ENCODE assay signal across 13 cellular contexts in genomic region chr2:101771226-101771906, GRCh38.
DNase-seq lines count a peak whose midpoint lies in the region; ATAC-seq, FAIRE-seq and TF ChIP-seq lines count a peak whose summit lies in the region.
"Had no signal": no experiment of that assay in that cellular context is flagged by ENCODE, and none has a peak within 500 bp of the region (broad histone marks: within the 10 kb centered on the region; RNA-seq: fewer than 3 reads in every experiment).

No MANE protein-coding gene starts in this region.

- peaks cover 91% of the 10 kb centered on the region for H4K20me1 ChIP-seq in astrocyte (ENCODE audit: insufficient read depth, low read length)
- peaks cover 59% of the 10 kb centered on the region for H4K20me1 ChIP-seq in HepG2 (ENCODE audit: insufficient read depth, low read length)
- H4K20me1 ChIP-seq in smooth muscle cell (ENCODE audit: low read depth): peaks cover 100% of the 10 kb centered on the region

- H3K4me1 ChIP-seq in astrocyte (ENCODE audit: insufficient read depth, low read length) (peaks cover 47% of the 10 kb centered on the region), HepG2 (ENCODE audit: insufficient read depth, low read length) (peaks cover 100% of the 10 kb centered on the region), smooth muscle cell (ENCODE audit: low read depth) (peaks cover 47% of the 10 kb centered on the region)

- H3K36me3 ChIP-seq in astrocyte (ENCODE audit: insufficient read depth, low read length): no peaks in the 10 kb centered on the region
- peaks cover 0 to 1% of the 10 kb centered on the region in 2 experiments; a peak in 1 of 5 replicates for H3K36me3 ChIP-seq in HepG2 (replicated peaks in 1 of 2; ENCODE audit: control insufficient read depth in 1 of 2, insufficient read depth in 2 of 2, low read length in 2 of 2)
- H3K36me3 ChIP-seq in smooth muscle cell (ENCODE audit: low read depth): no peaks in the 10 kb centered on the region
- H3K36me3 ChIP-seq: tibial nerve had no signal

- intact Hi-C loops in HepG2 (cut with micrococcal nuclease; ENCODE audit: unreplicated experiment): no loop called here

- FAIRE-seq in astrocyte (lab: Jason Lieb, UNC): no peak
- FAIRE-seq in HepG2 (lab: Jason Lieb, UNC): no peak

- no peak overlapping the region for H2AFZ ChIP-seq in astrocyte (ENCODE audit: low read depth, low read length)
- H2AFZ ChIP-seq in HepG2 (ENCODE audit: low read length): no peak overlapping the region
- no peak overlapping the region for H2AFZ ChIP-seq in smooth muscle cell (ENCODE audit: low read depth)

- H3K4me3 ChIP-seq in astrocyte (ENCODE audit: insufficient read depth, low read depth, low read length): no peak overlapping the region
- H3K4me3 ChIP-seq in HepG2 (replicated peaks in 1 of 3; ENCODE audit: insufficient read depth in 1 of 3, low read depth in 2 of 3, low read length in 3 of 3): peak overlapping the region in 1 of 3 experiments; percentile 38; a peak in 2 of 6 replicates
- H3K4me3 ChIP-seq in smooth muscle cell: no peak overlapping the region
- H3K4me3 ChIP-seq: tibial nerve had no signal

- no peak for TF ChIP-seq EP300 in HepG2 (IDR thresholded peaks at IDR 0.05; ENCODE audit: low read depth in 2 of 2, low read length in 2 of 2)
- TF ChIP-seq EP300 in HepG2 (CRISPR knock-in tag; IDR thresholded peaks at IDR 0.05; ENCODE audit: borderline replicate concordance): no peak

- no peaks in the 10 kb centered on the region for H3K9me3 Mint-ChIP-seq in activated naive CD8-positive, alpha-beta T cell (ENCODE audit: low read depth)
- H3K9me3 Mint-ChIP-seq in activated naive CD8-positive, alpha-beta T cell treated with anti-CD3 and anti-CD28 coated beads for 36 hours: no peaks in the 10 kb centered on the region
- no peaks in the 10 kb centered on the region for H3K9me3 Mint-ChIP-seq in astrocyte (ENCODE audit: unreplicated experiment)

- no peak for TF ChIP-seq RAD21 in HepG2 (CRISPR knock-in tag; IDR thresholded peaks at IDR 0.05)

- peaks cover 4% of the 10 kb centered on the region for H3K36me3 Mint-ChIP-seq in activated naive CD8-positive, alpha-beta T cell
- H3K36me3 Mint-ChIP-seq in activated naive CD8-positive, alpha-beta T cell treated with anti-CD3 and anti-CD28 coated beads for 36 hours: peaks cover 9% of the 10 kb centered on the region
- H3K36me3 Mint-ChIP-seq in astrocyte (ENCODE audit: low read depth, unreplicated experiment): no peaks in the 10 kb centered on the region

- in situ Hi-C loops in HepG2 (cut with HindIII; ENCODE audit: extremely low pct_ligation_motif_present, low pct_unique_long_range_greater_than_20kb): no loop called here

- DNase-seq in activated naive CD8-positive, alpha-beta T cell treated with anti-CD3 and anti-CD28 coated beads for 36 hours: no peak
- DNase-seq in astrocyte (ENCODE audit: low read depth) (no peak), HepG2 (ENCODE audit: low spot score) (no peak), smooth muscle cell (lab: John Stamatoyannopoulos, UW; ENCODE audit: unreplicated experiment) (no peak), SHP77 (lab: John Stamatoyannopoulos, UW) (no peak), SW480 (ENCODE audit: low spot score) (no peak), AG08395 (ENCODE audit: low spot score) (no peak)
- DNase-seq: effector CD8-positive, alpha-beta T cell had no signal

- H3K27ac ChIP-seq in astrocyte (ENCODE audit: low read depth, low read length) (no peak overlapping the region), HepG2 (ENCODE audit: extremely low read length, insufficient read depth, low read length) (peak overlapping the region; percentile 65), smooth muscle cell (ENCODE audit: low read depth) (peak overlapping the region; percentile 61)
- H3K27ac ChIP-seq: foreskin keratinocyte, VCaP had no signal

- POLR2A ChIA-PET in HepG2 (lab: Yijun Ruan, JAX): interaction anchor here (1.2 to 2.4 kb wide), 5 partner anchors 8 to 205 kb away, joined by 3 to 8 read pairs (median 5); no protein-coding TSS in a partner anchor

- H3K9ac ChIP-seq in astrocyte (ENCODE audit: low read length) (no peak overlapping the region), HepG2 (ENCODE audit: insufficient read depth, low read depth, low read length) (peak overlapping the region; percentile 31), smooth muscle cell (ENCODE audit: low read depth) (no peak overlapping the region)

- CTCF ChIA-PET in HepG2 (lab: Yijun Ruan, JAX; ENCODE audit: low intra/inter-chr PET ratio, low total read pairs): interaction anchor here (1.7 to 2.2 kb wide), 4 partner anchors 52 to 352 kb away, joined by 4 to 16 read pairs (median 8); no protein-coding TSS in a partner anchor

- no peaks in the 10 kb centered on the region for H3K27me3 ChIP-seq in astrocyte (ENCODE audit: insufficient read depth, low read length)
- H3K27me3 ChIP-seq in HepG2 (ENCODE audit: control insufficient read depth in 1 of 2, insufficient read depth in 2 of 2, low read length in 2 of 2): no peaks in the 10 kb centered on the region
- H3K27me3 ChIP-seq in smooth muscle cell (ENCODE audit: low read depth): no peaks in the 10 kb centered on the region
- H3K27me3 ChIP-seq: foreskin keratinocyte, tibial nerve had no signal

- no peak for ATAC-seq in HepG2
- ATAC-seq: sciatic nerve had no signal

- H3K4me3 Mint-ChIP-seq in activated naive CD8-positive, alpha-beta T cell: peak overlapping the region; percentile 15
- H3K4me3 Mint-ChIP-seq in activated naive CD8-positive, alpha-beta T cell treated with anti-CD3 and anti-CD28 coated beads for 36 hours: no peak overlapping the region
- no peak overlapping the region for H3K4me3 Mint-ChIP-seq in astrocyte (ENCODE audit: unreplicated experiment)

- no peaks in the 10 kb centered on the region for H3K9me3 ChIP-seq in astrocyte (ENCODE audit: insufficient read depth, low read depth, low read length)
- no peaks in the 10 kb centered on the region for H3K9me3 ChIP-seq in HepG2 (ENCODE audit: low read length)
- H3K9me3 ChIP-seq in smooth muscle cell (replicated peaks; ENCODE audit: low read depth): no peaks in the 10 kb centered on the region
- H3K9me3 ChIP-seq: tibial nerve had no signal

- peaks cover 86% of the 10 kb centered on the region for H3K4me1 Mint-ChIP-seq in activated naive CD8-positive, alpha-beta T cell (ENCODE audit: low read depth)
- peaks cover 79% of the 10 kb centered on the region for H3K4me1 Mint-ChIP-seq in activated naive CD8-positive, alpha-beta T cell treated with anti-CD3 and anti-CD28 coated beads for 36 hours
- H3K4me1 Mint-ChIP-seq in astrocyte (ENCODE audit: low read depth, unreplicated experiment): peaks cover 74% of the 10 kb centered on the region

- TF ChIP-seq CTCF in astrocyte (IDR thresholded peaks at IDR 0.05; ENCODE audit: insufficient read depth, low read depth, low read length) (no peak), HepG2 (CRISPR knock-in tag; IDR thresholded peaks at IDR 0.05) (no peak), smooth muscle cell (IDR thresholded peaks at IDR 0.05; ENCODE audit: borderline replicate concordance, insufficient read depth, poor library complexity, severe bottlenecking) (no peak)

- BruUV-seq in HepG2 (replicated peaks; lab: Mats Ljungman, UMichigan): no TSS peak

- peak overlapping the region; percentile 61 for H3K27ac Mint-ChIP-seq in activated naive CD8-positive, alpha-beta T cell
- H3K27ac Mint-ChIP-seq in activated naive CD8-positive, alpha-beta T cell treated with anti-CD3 and anti-CD28 coated beads for 36 hours: no peak overlapping the region
- peak overlapping the region; percentile 90 for H3K27ac Mint-ChIP-seq in astrocyte (ENCODE audit: unreplicated experiment)

- H3K27me3 Mint-ChIP-seq in activated naive CD8-positive, alpha-beta T cell: no peaks in the 10 kb centered on the region
- no peaks in the 10 kb centered on the region for H3K27me3 Mint-ChIP-seq in activated naive CD8-positive, alpha-beta T cell treated with anti-CD3 and anti-CD28 coated beads for 36 hours
- no peaks in the 10 kb centered on the region for H3K27me3 Mint-ChIP-seq in astrocyte (ENCODE audit: low read depth, unreplicated experiment)

- 88% methylated on average over 5 of the region's 5 CpGs for WGBS in HepG2 (ENCODE audit: low lambda C conversion rate)
- 97% methylated on average over 5 of the region's 5 CpGs for WGBS in smooth muscle cell (ENCODE audit: low lambda C conversion rate)

- peaks cover 12% of the 10 kb centered on the region for H3F3A ChIP-seq in smooth muscle cell (ENCODE audit: low read depth)

- H3K4me2 ChIP-seq in astrocyte (ENCODE audit: low read length) (peak overlapping the region; percentile 38), HepG2 (ENCODE audit: low read depth, low read length) (peak overlapping the region; percentile 56), smooth muscle cell (peak overlapping the region; percentile 46)

- H3K79me2 ChIP-seq in astrocyte (ENCODE audit: insufficient read depth, low read length): peaks cover 96% of the 10 kb centered on the region
- peaks cover 97% of the 10 kb centered on the region for H3K79me2 ChIP-seq in HepG2 (ENCODE audit: insufficient read depth, low read length)
- H3K79me2 ChIP-seq in smooth muscle cell (ENCODE audit: low read depth): peaks cover 100% of the 10 kb centered on the region

- TF ChIP-seq POLR2A in HepG2 (IDR thresholded peaks at IDR 0.05; ENCODE audit: insufficient read depth in 1 of 2, low read depth in 2 of 2, low read length in 2 of 2): no peak

TF ChIP-seq in HepG2, 621 proteins besides CTCF, POLR2A, EP300 and RAD21 (continues in another document):
- no peak for TF ChIP-seq HNRNPH1 (optimal IDR thresholded peaks at IDR 0.05; ENCODE audit: low read depth, low read length)
- no peak for TF ChIP-seq GATA4 (IDR thresholded peaks at IDR 0.05; ENCODE audit: borderline replicate concordance, low read depth)
- TF ChIP-seq ZNF18 (CRISPR knock-in tag; IDR thresholded peaks at IDR 0.05; ENCODE audit: insufficient replicate concordance): no peak
- TF ChIP-seq ZNF776 (CRISPR knock-in tag; IDR thresholded peaks at IDR 0.05): no peak
